In genomic region chr14:23321572-23322547, GRCh38 we compare ENCODE assay signal across 7 cellular contexts. TPM values are rescaled to one million over a fixed set of nuclear protein-coding genes. Genes with fewer than 3 reads are reported as not detected.
DNase-seq lines count a peak whose midpoint lies in the region; ATAC-seq, FAIRE-seq and TF ChIP-seq lines count a peak whose summit lies in the region.

No MANE protein-coding gene starts in this region.

- peak overlapping the region; percentile 97 for H3K4me3 Mint-ChIP-seq in activated T-helper 1 cell treated with anti-CD3 and anti-CD28 coated beads, Interleukin-12 subunit alpha, Interleukin-12 subunit beta, Interleukin-2, Interleukin-4 antibody, amounts not matched to agents 30 ng/mL and 10 ng/mL and 1 ng/mL, durations not matched to agents 14 hours and 24 hours and 36 hours

- H3K27ac ChIP-seq in foreskin keratinocyte (peak overlapping the region; percentile 87), neutrophil (peak overlapping the region; percentile 94)

- peaks cover 30% of the 10 kb centered on the region for H3K4me1 Mint-ChIP-seq in activated T-helper 1 cell treated with anti-CD3 and anti-CD28 coated beads, Interleukin-12 subunit alpha, Interleukin-12 subunit beta, Interleukin-2, Interleukin-4 antibody, amounts not matched to agents 30 ng/mL and 10 ng/mL and 1 ng/mL, durations not matched to agents 14 hours and 24 hours and 36 hours (ENCODE audit: low read depth)

- H3K27ac Mint-ChIP-seq in activated T-helper 1 cell treated with anti-CD3 and anti-CD28 coated beads, Interleukin-12 subunit alpha, Interleukin-12 subunit beta, Interleukin-2, Interleukin-4 antibody, amounts not matched to agents 30 ng/mL and 10 ng/mL and 1 ng/mL, durations not matched to agents 14 hours and 24 hours and 36 hours, result peak overlapping the region; percentile 96

- peak; percentile 16 for DNase-seq in NOMO-1 treated with dmso at 0.1 percent for 144 hours (lab: John Stamatoyannopoulos, UW; ENCODE audit: unreplicated experiment)
- DNase-seq in activated T-helper 1 cell treated with anti-CD3 and anti-CD28 coated beads, Interleukin-12 subunit alpha, Interleukin-12 subunit beta, Interleukin-2, Interleukin-4 antibody, amounts not matched to agents 30 ng/mL and 10 ng/mL and 1 ng/mL, durations not matched to agents 14 hours and 24 hours and 36 hours (ENCODE audit: low spot score), result peak; percentile 42
- DNase-seq in foreskin keratinocyte, result peak; percentile 46 to 73
- peak; percentile 58 for DNase-seq in urothelium cell line (ENCODE audit: low spot score)

- H3K27me3 ChIP-seq in foreskin keratinocyte (no peaks in the 10 kb centered on the region), neutrophil (no peaks in the 10 kb centered on the region)

- peaks cover 38% of the 10 kb centered on the region for H3K36me3 ChIP-seq in neutrophil

- FAIRE-seq in urothelium cell line (lab: Jason Lieb, UNC), result no peak

- H3K9me3 ChIP-seq in neutrophil, result no peaks in the 10 kb centered on the region

- peaks cover 5% of the 10 kb centered on the region for H3K9me3 Mint-ChIP-seq in activated T-helper 1 cell treated with anti-CD3 and anti-CD28 coated beads, Interleukin-12 subunit alpha, Interleukin-12 subunit beta, Interleukin-2, Interleukin-4 antibody, amounts not matched to agents 30 ng/mL and 10 ng/mL and 1 ng/mL, durations not matched to agents 14 hours and 24 hours and 36 hours

- peaks cover 43% of the 10 kb centered on the region for H3K36me3 Mint-ChIP-seq in activated T-helper 1 cell treated with anti-CD3 and anti-CD28 coated beads, Interleukin-12 subunit alpha, Interleukin-12 subunit beta, Interleukin-2, Interleukin-4 antibody, amounts not matched to agents 30 ng/mL and 10 ng/mL and 1 ng/mL, durations not matched to agents 14 hours and 24 hours and 36 hours (ENCODE audit: low read depth)

- TF ChIP-seq CTCF in foreskin keratinocyte (conservative IDR thresholded peaks at IDR 0.05) (peak; percentile 27), neutrophil (IDR thresholded peaks at IDR 0.05) (no peak)

- H3K27me3 Mint-ChIP-seq in activated T-helper 1 cell treated with anti-CD3 and anti-CD28 coated beads, Interleukin-12 subunit alpha, Interleukin-12 subunit beta, Interleukin-2, Interleukin-4 antibody, amounts not matched to agents 30 ng/mL and 10 ng/mL and 1 ng/mL, durations not matched to agents 14 hours and 24 hours and 36 hours (ENCODE audit: insufficient read depth), result no peaks in the 10 kb centered on the region

- ATAC-seq in GM18520 (IDR thresholded peaks at IDR 0.05; ENCODE audit: unreplicated experiment), result peak; percentile 1
- ATAC-seq in HG02884 (IDR thresholded peaks at IDR 0.05; ENCODE audit: unreplicated experiment), result peak; percentile 7
- peak; percentile 39 for ATAC-seq in foreskin keratinocyte

- H3K4me1 ChIP-seq in foreskin keratinocyte (no peaks in the 10 kb centered on the region), neutrophil (ENCODE audit: control insufficient read depth in 1 of 2, insufficient read depth in 1 of 2, low read depth in 1 of 2, low read length in 1 of 2) (peaks cover 24 to 25% of the 10 kb centered on the region in 2 experiments)

- H3K4me3 ChIP-seq in neutrophil (ENCODE audit: low read depth in 1 of 2, low read length in 1 of 2), result peak overlapping the region; percentile 74 to 97

- intact Hi-C loops in activated T-helper 1 cell treated with anti-CD3 and anti-CD28 coated beads, Interleukin-12 subunit alpha, Interleukin-12 subunit beta, Interleukin-2, Interleukin-4 antibody, amounts not matched to agents 30 ng/mL and 10 ng/mL and 1 ng/mL, durations not matched to agents 14 hours and 24 hours and 36 hours (cut with micrococcal nuclease), result loop anchor here (1.0 to 10.0 kb wide), 13 partner anchors 21 to 1113 kb away; partner anchors contain the start of genes ACIN1, C14orf119, DCAF11 and EMC9

RNA-seq across cellular contexts. Expression of gene PABPN1, which starts 0.6 kb away (rescaled TPM):
- 252 and 266 TPM in 2 replicates for total RNA-seq in activated T-helper 1 cell treated with anti-CD3 and anti-CD28 coated beads, Interleukin-12 subunit alpha, Interleukin-12 subunit beta, Interleukin-2, Interleukin-4 antibody, amounts not matched to agents 30 ng/mL and 10 ng/mL and 1 ng/mL, durations not matched to agents 14 hours and 24 hours and 36 hours
- total RNA-seq in foreskin keratinocyte, result 81.4 and 84.3 TPM in 2 replicates
- polyA plus RNA-seq in foreskin keratinocyte, result 140 and 149 TPM in 2 replicates

RNA-seq across cellular contexts. Expression of gene BCL2L2, which starts 15.2 kb away (rescaled TPM):
- 4.1 and 7.1 TPM in 2 replicates for total RNA-seq in activated T-helper 1 cell treated with anti-CD3 and anti-CD28 coated beads, Interleukin-12 subunit alpha, Interleukin-12 subunit beta, Interleukin-2, Interleukin-4 antibody, amounts not matched to agents 30 ng/mL and 10 ng/mL and 1 ng/mL, durations not matched to agents 14 hours and 24 hours and 36 hours
- 29.1 and 30.6 TPM in 2 replicates for total RNA-seq in foreskin keratinocyte
- polyA plus RNA-seq in foreskin keratinocyte, result 16.4 and 18.1 TPM in 2 replicates

RNA-seq across cellular contexts. Expression of gene PPP1R3E, which starts 19.2 kb away (rescaled TPM):
- total RNA-seq in activated T-helper 1 cell treated with anti-CD3 and anti-CD28 coated beads, Interleukin-12 subunit alpha, Interleukin-12 subunit beta, Interleukin-2, Interleukin-4 antibody, amounts not matched to agents 30 ng/mL and 10 ng/mL and 1 ng/mL, durations not matched to agents 14 hours and 24 hours and 36 hours, result 16.6 and 17.3 TPM in 2 replicates
- 2.3 and 2.6 TPM in 2 replicates for total RNA-seq in foreskin keratinocyte
- 2.7 and 3.4 TPM in 2 replicates for polyA plus RNA-seq in foreskin keratinocyte

RNA-seq across cellular contexts. Expression of gene SLC22A17, which starts 30.8 kb away (rescaled TPM):
- 3.1 and 5.0 TPM in 2 replicates for total RNA-seq in activated T-helper 1 cell treated with anti-CD3 and anti-CD28 coated beads, Interleukin-12 subunit alpha, Interleukin-12 subunit beta, Interleukin-2, Interleukin-4 antibody, amounts not matched to agents 30 ng/mL and 10 ng/mL and 1 ng/mL, durations not matched to agents 14 hours and 24 hours and 36 hours
- total RNA-seq in foreskin keratinocyte, result 5.0 and 8.0 TPM in 2 replicates
- polyA plus RNA-seq in foreskin keratinocyte, result 5.9 and 8.2 TPM in 2 replicates

RNA-seq across cellular contexts. Expression of gene HOMEZ, which starts 35.9 kb away (rescaled TPM):
- total RNA-seq in activated T-helper 1 cell treated with anti-CD3 and anti-CD28 coated beads, Interleukin-12 subunit alpha, Interleukin-12 subunit beta, Interleukin-2, Interleukin-4 antibody, amounts not matched to agents 30 ng/mL and 10 ng/mL and 1 ng/mL, durations not matched to agents 14 hours and 24 hours and 36 hours, result 10.9 and 12.2 TPM in 2 replicates
- 25.0 and 27.2 TPM in 2 replicates for total RNA-seq in foreskin keratinocyte
- polyA plus RNA-seq in foreskin keratinocyte, result 23.5 and 24.8 TPM in 2 replicates

Comparison
In these comparisons a context has a peak if more than half of its experiments do, and no peak if none do; other contexts are left out.
1. Peak in every context shown above with its lines: DNase-seq, ATAC-seq, H3K4me3 ChIP-seq and H3K27ac ChIP-seq.